Comparison of ENCODE assay signal across 8 cellular contexts in genomic region chr3:183116051-183116614, GRCh38. TPM values are rescaled to one million over a fixed set of nuclear protein-coding genes. Genes with fewer than 3 reads are reported as not detected.
DNase-seq lines count a peak whose midpoint lies in the region; ATAC-seq, FAIRE-seq and TF ChIP-seq lines count a peak whose summit lies in the region.

No MANE protein-coding gene starts in this region.

- H3K9me1 ChIP-seq in endothelial cell of umbilical vein (replicated peaks; ENCODE audit: control insufficient read depth, extremely low read depth, insufficient read depth, low read length), result no peaks in the 10 kb centered on the region

- CTCF ChIA-PET in endothelial cell of umbilical vein (lab: Charles Lee), result interaction anchor here (1.1 kb wide), 1 partner anchor 402 kb away, joined by 3 read pairs; no protein-coding TSS in a partner anchor

- POLR2A ChIA-PET in endothelial cell of umbilical vein (lab: Charles Lee), result interaction anchor here (0.7 kb wide), 1 partner anchor 8 kb away, joined by 5 read pairs; no protein-coding TSS in a partner anchor

- 6 to 7% methylated on average over 24 to 25 of the region's 25 CpGs for WGBS in GM23248 (ENCODE audit: low coverage in 1 of 2, low lambda C conversion rate in 2 of 2, missing lambda C conversion rate in 2 of 2), 2 experiments

- in situ Hi-C loops in GM23248 (cut with MboI), result no loop called here

- H3K36me3 ChIP-seq in endothelial cell of umbilical vein (ENCODE audit: control insufficient read depth in 2 of 2, extremely low read depth in 1 of 2, insufficient read depth in 2 of 2, low read length in 2 of 2) (no peaks in the 10 kb centered on the region), GM23248 (ENCODE audit: low read depth) (no peaks in the 10 kb centered on the region)

- no peaks in the 10 kb centered on the region for H3K9me3 ChIP-seq in endothelial cell of umbilical vein (replicated peaks; ENCODE audit: control insufficient read depth, insufficient read depth, low read length)
- no peaks in the 10 kb centered on the region for H3K9me3 ChIP-seq in GM23248 (ENCODE audit: low read depth)

- H4K20me1 ChIP-seq in endothelial cell of umbilical vein (replicated peaks; ENCODE audit: control insufficient read depth, extremely low read depth, insufficient read depth, low read length) (no peaks in the 10 kb centered on the region), GM23248 (ENCODE audit: insufficient read depth) (no peaks in the 10 kb centered on the region)

- H3K9me2 ChIP-seq in GM23248 (ENCODE audit: insufficient read depth), result no peaks in the 10 kb centered on the region

- peak; percentile 60 for DNase-seq in SIG-M5 treated with dmso at 0.1 percent for 504 hours (lab: John Stamatoyannopoulos, UW; ENCODE audit: unreplicated experiment)
- no peak for DNase-seq in SIG-M5 (lab: John Stamatoyannopoulos, UW)
- peak; percentile 96 for DNase-seq in NCI-H2227 treated with DMSO at 0.1 percent for 48 hours (lab: John Stamatoyannopoulos, UW)
- DNase-seq in activated CD8-positive, alpha-beta memory T cell treated with anti-CD3 and anti-CD28 coated beads for 24 hours, result peak; percentile 80
- DNase-seq in endothelial cell of umbilical vein (ENCODE audit: low read depth, low spot score), result peak; percentile 41
- DNase-seq in posterior cingulate gyrus, result peak; percentile 35 to 96 (median 78)
- DNase-seq in GM23248, result no peak

- H3K4me3 ChIP-seq in endothelial cell of umbilical vein (replicated peaks in 1 of 3; ENCODE audit: insufficient read depth in 1 of 3, low read depth in 1 of 3, low read length in 3 of 3) (peak overlapping the region in 1 of 3 experiments; percentile 20), GM23248 (no peak overlapping the region)

- H3K9ac ChIP-seq in endothelial cell of umbilical vein (replicated peaks; ENCODE audit: extremely low read depth, insufficient read depth, low read length), result no peak overlapping the region
- H3K9ac ChIP-seq in GM23248, result no peak overlapping the region

- intact Hi-C loops in endothelial cell of umbilical vein (cut with micrococcal nuclease), result no loop called here
- intact Hi-C loops in posterior cingulate gyrus (cut with DNase I), result no loop called here

- H3F3A ChIP-seq in GM23248 (ENCODE audit: insufficient read depth), result no peaks in the 10 kb centered on the region

- BruUV-seq in endothelial cell of umbilical vein (replicated peaks; lab: Mats Ljungman, UMichigan), result no TSS peak

- dilution Hi-C loops in endothelial cell of umbilical vein (cut with MboI; ENCODE audit: extremely low pct_ligation_motif_present, low sequenced_read_pairs), result no loop called here

- H3K4me1 ChIP-seq in endothelial cell of umbilical vein (ENCODE audit: control insufficient read depth, extremely low read depth, insufficient read depth, low read length), result peaks cover under 1% of the 10 kb centered on the region
- no peaks in the 10 kb centered on the region for H3K4me1 ChIP-seq in GM23248 (ENCODE audit: insufficient read depth)

- no peak for FAIRE-seq in endothelial cell of umbilical vein (lab: Jason Lieb, UNC)

- H3K79me2 ChIP-seq in endothelial cell of umbilical vein (ENCODE audit: control insufficient read depth, insufficient read depth, low read length) (no peaks in the 10 kb centered on the region), GM23248 (ENCODE audit: insufficient read depth) (no peaks in the 10 kb centered on the region)

- no peak for TF ChIP-seq POLR2A in endothelial cell of umbilical vein (IDR thresholded peaks at IDR 0.05; ENCODE audit: low read depth, low read length)

- H3K27ac ChIP-seq in endothelial cell of umbilical vein (ENCODE audit: insufficient read depth, low read depth, low read length) (no peak overlapping the region), GM23248 (no peak overlapping the region)

- H3K4me2 ChIP-seq in endothelial cell of umbilical vein (ENCODE audit: insufficient read depth, low read length) (no peak overlapping the region), GM23248 (ENCODE audit: unreplicated experiment) (no peak overlapping the region)

- TF ChIP-seq CTCF in endothelial cell of umbilical vein (IDR thresholded peaks at IDR 0.05; ENCODE audit: extremely low read depth in 1 of 2, insufficient read depth in 1 of 2, low read depth in 1 of 2, low read length in 2 of 2), result no peak

- H2AFZ ChIP-seq in endothelial cell of umbilical vein (ENCODE audit: low read depth, low read length) (no peak overlapping the region), GM23248 (no peak overlapping the region)

- peak; percentile 87 for ATAC-seq in HG03135 (IDR thresholded peaks at IDR 0.05; ENCODE audit: unreplicated experiment)

- H3K27me3 ChIP-seq in endothelial cell of umbilical vein (ENCODE audit: control insufficient read depth in 2 of 2, insufficient read depth in 2 of 2, low read length in 2 of 2) (peaks cover 19 to 36% of the 10 kb centered on the region in 2 experiments), GM23248 (replicated peaks; ENCODE audit: insufficient read depth) (peaks cover 24% of the 10 kb centered on the region)

TF ChIP-seq in endothelial cell of umbilical vein, 7 proteins besides CTCF, POLR2A, EP300 and RAD21:
- TF ChIP-seq EZH2 (IDR thresholded peaks at IDR 0.05; ENCODE audit: borderline replicate concordance, low read depth, low read length, severe bottlenecking) (no peak), FOS (IDR thresholded peaks at IDR 0.05; ENCODE audit: borderline replicate concordance, insufficient read depth, low read length) (no peak), GATA2 (IDR thresholded peaks at IDR 0.05; ENCODE audit: insufficient read depth, insufficient read length, low read depth, low read length) (no peak), MAX (IDR thresholded peaks at IDR 0.05; ENCODE audit: insufficient read depth, insufficient read length) (no peak), MYC (IDR thresholded peaks at IDR 0.05; ENCODE audit: low read depth, low read length) (no peak), POLR2AphosphoS5 (IDR thresholded peaks at IDR 0.05; ENCODE audit: insufficient read depth, low read depth, low read length) (no peak), JUN (IDR thresholded peaks at IDR 0.05; ENCODE audit: borderline replicate concordance, insufficient read depth, insufficient read length, low read depth) (no peak)

RNA-seq across cellular contexts. Expression of gene MCCC1, which starts 16.8 kb away (rescaled TPM):
- 19.7 and 22.7 TPM in 2 replicates for total RNA-seq in endothelial cell of umbilical vein
- polyA plus RNA-seq in endothelial cell of umbilical vein (7.5 and 9.2 TPM in 2 replicates), GM23248 (2016; fragmentation: Nextera tagmentation; extraction: Ambion mirVana) (17.5 and 21.5 TPM in 2 replicates)
- polyA plus RNA-seq in endothelial cell of umbilical vein (2011; cell fraction: cytosol; rRNA removed), result 10.6 and 11.5 TPM in 2 replicates
- polyA plus RNA-seq in endothelial cell of umbilical vein (2011; cell fraction: nucleus; rRNA removed), result 25.1 and 30.4 TPM in 2 replicates
- polyA plus RNA-seq in endothelial cell of umbilical vein (2012), result 17.0 and 17.4 TPM in 2 replicates
- 17.8 and 20.7 TPM in 2 replicates for polyA minus RNA-seq in endothelial cell of umbilical vein
- 12.1 TPM for polyA minus RNA-seq in endothelial cell of umbilical vein (2011; cell fraction: cytosol; rRNA and poly(A)+ RNA removed)
- polyA minus RNA-seq in endothelial cell of umbilical vein (2011; cell fraction: nucleus; rRNA and poly(A)+ RNA removed), result 17.5 and 29.3 TPM in 2 replicates
- 20.4 and 22.3 TPM in 2 replicates for total RNA-seq in GM23248 (2014; rRNA removed; shearing (Covaris generic))

RNA-seq across cellular contexts. Expression of gene LAMP3, which starts 46.4 kb away (rescaled TPM):
- total RNA-seq in endothelial cell of umbilical vein, result 3.7 and 8.0 TPM in 2 replicates
- 0.94 and 1.0 TPM in 2 replicates for polyA plus RNA-seq in endothelial cell of umbilical vein
- polyA plus RNA-seq in endothelial cell of umbilical vein (2011; cell fraction: cytosol; rRNA removed), result 0.80 and 1.0 TPM in 2 replicates
- polyA plus RNA-seq in endothelial cell of umbilical vein (2011; cell fraction: nucleus; rRNA removed), result 0.47 and 0.50 TPM in 2 replicates
- 7.1 and 10.7 TPM in 2 replicates for polyA plus RNA-seq in endothelial cell of umbilical vein (2012)
- 0.62 and 1.1 TPM in 2 replicates for polyA minus RNA-seq in endothelial cell of umbilical vein
- polyA minus RNA-seq in endothelial cell of umbilical vein (2011; cell fraction: cytosol; rRNA and poly(A)+ RNA removed), result not detected
- 0.24 and 0.43 TPM in 2 replicates for polyA minus RNA-seq in endothelial cell of umbilical vein (2011; cell fraction: nucleus; rRNA and poly(A)+ RNA removed)
- 0.65 TPM in 1 of 2 replicates, not detected in the other for total RNA-seq in GM23248 (2014; rRNA removed; shearing (Covaris generic))
- polyA plus RNA-seq in GM23248 (2016; fragmentation: Nextera tagmentation; extraction: Ambion mirVana), result 0.08 TPM in 1 of 2 replicates, not detected in the other

Comparison
In these comparisons a context has a peak if more than half of its experiments do, and no peak if none do; other contexts are left out.
1. DNase-seq: peak in SIG-M5 treated with dmso at 0.1 percent for 504 hours (single experiment), NCI-H2227 treated with DMSO at 0.1 percent for 48 hours (single experiment), activated CD8-positive, alpha-beta memory T cell treated with anti-CD3 and anti-CD28 coated beads for 24 hours (single experiment), endothelial cell of umbilical vein (single experiment) and posterior cingulate gyrus (10 of 10); none in SIG-M5 (single experiment) and GM23248 (single experiment).